ENCODE assay signal across 26 cellular contexts in the genomic region with DNA sequence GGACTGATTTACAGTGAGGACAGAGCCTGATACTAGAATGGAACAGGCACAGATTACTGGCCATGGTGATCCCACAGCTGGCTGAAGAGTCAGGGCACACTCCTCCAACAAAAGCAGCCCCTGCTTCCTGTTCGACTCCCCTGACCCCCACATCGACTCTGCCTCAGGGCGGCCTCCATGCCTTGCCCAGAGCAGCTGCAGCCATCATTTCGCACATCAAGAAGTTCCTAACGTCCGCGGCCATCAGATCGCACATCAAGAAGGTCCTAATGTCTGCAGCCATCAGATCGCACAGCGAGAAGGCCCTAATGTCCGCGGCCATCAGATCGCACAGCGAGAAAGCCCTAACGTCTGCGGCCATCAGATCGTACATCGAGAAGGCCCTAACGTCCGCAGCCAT.
"Had no signal": no experiment of that assay in that cellular context is flagged by ENCODE, and none has a peak within 500 bp of the region (broad histone marks: within the 10 kb centered on the region; RNA-seq: fewer than 3 reads in every experiment).

No MANE protein-coding gene starts in this region.

- H3K4me3 ChIP-seq: adrenal gland had no signal

- H3K36me3 Mint-ChIP-seq: activated naive CD4-positive, alpha-beta T cell treated with anti-CD3 and anti-CD28 coated beads, Interleukin-2, amount 10 ng/mL, durations not matched to agents 7 days and 5 days; activated naive CD8-positive, alpha-beta T cell treated with anti-CD3 and anti-CD28 coated beads, Interleukin-2, amount 10 ng/mL, durations not matched to agents 7 days and 5 days had no signal

- H3K27me3 Mint-ChIP-seq: activated B cell treated with CpG ODN at 0.5 μM for 24 hours; activated CD4-positive, alpha-beta T cell treated with anti-CD3 and anti-CD28 coated beads, Interleukin-2, amount 10 ng/mL, durations not matched to agents 24 days and 14 days; activated naive CD8-positive, alpha-beta T cell treated with anti-CD3 and anti-CD28 coated beads, Interleukin-2, amount 10 ng/mL, durations not matched to agents 7 days and 5 days had no signal

- H3K27me3 ChIP-seq: adrenal gland had no signal

- H3K9ac ChIP-seq: KMS-11 had no signal

- H3K4me3 Mint-ChIP-seq: activated B cell treated with CpG ODN at 0.5 μM for 24 hours; activated CD4-positive, alpha-beta T cell treated with anti-CD3 and anti-CD28 coated beads, Interleukin-2, amount 10 ng/mL, durations not matched to agents 24 days and 14 days; activated naive CD4-positive, alpha-beta T cell treated with anti-CD3 and anti-CD28 coated beads, Interleukin-2, amount 10 ng/mL, durations not matched to agents 7 days and 5 days; activated naive CD8-positive, alpha-beta T cell treated with anti-CD3 and anti-CD28 coated beads, Interleukin-2, amount 10 ng/mL, durations not matched to agents 7 days and 5 days; T-helper 17 cell had no signal

- H3K4me1 Mint-ChIP-seq: activated B cell treated with CpG ODN at 0.5 μM for 24 hours; activated CD4-positive, alpha-beta T cell treated with anti-CD3 and anti-CD28 coated beads, Interleukin-2, amount 10 ng/mL, durations not matched to agents 24 days and 14 days; activated naive CD4-positive, alpha-beta T cell treated with anti-CD3 and anti-CD28 coated beads, Interleukin-2, amount 10 ng/mL, durations not matched to agents 7 days and 5 days; activated naive CD8-positive, alpha-beta T cell treated with anti-CD3 and anti-CD28 coated beads, Interleukin-2, amount 10 ng/mL, durations not matched to agents 7 days and 5 days; T-helper 17 cell had no signal

- H3K4me2 ChIP-seq: KMS-11 had no signal

- H3K9me3 Mint-ChIP-seq: activated B cell treated with CpG ODN at 0.5 μM for 24 hours; activated CD4-positive, alpha-beta T cell treated with anti-CD3 and anti-CD28 coated beads, Interleukin-2, amount 10 ng/mL, durations not matched to agents 24 days and 14 days; activated naive CD4-positive, alpha-beta T cell treated with anti-CD3 and anti-CD28 coated beads, Interleukin-2, amount 10 ng/mL, durations not matched to agents 7 days and 5 days; activated naive CD8-positive, alpha-beta T cell treated with anti-CD3 and anti-CD28 coated beads, Interleukin-2, amount 10 ng/mL, durations not matched to agents 7 days and 5 days; activated T-helper 2 cell treated with anti-CD3 and anti-CD28 coated beads, Interferon-gamma antibody, Interleukin-2, Interleukin-4, amounts not matched to agents 10 μg/mL and 5 μg/mL and 100 μg/mL, durations not matched to agents 14 hours and 24 hours and 36 hours had no signal

- H3K36me3 ChIP-seq: adrenal gland had no signal

- H3K4me1 ChIP-seq: adrenal gland had no signal

- DNase-seq: activated B cell treated with CpG ODN at 0.5 μM for 24 hours; activated CD4-positive, alpha-beta T cell treated with anti-CD3 and anti-CD28 coated beads for 1 hour; activated CD4-positive, alpha-beta T cell treated with anti-CD3 and anti-CD28 coated beads, Interleukin-2, amount 10 ng/mL, durations not matched to agents 24 days and 14 days; activated CD4-positive, alpha-beta T cell treated with anti-CD3 and anti-CD28 coated beads, Interleukin-2, amount 50 U/mL, for 48 hours; activated gamma-delta T cell treated with Interleukin-2 at 50 U/mL for 16 hours; activated naive CD4-positive, alpha-beta T cell treated with anti-CD3 and anti-CD28 coated beads, Interleukin-2, amount 10 ng/mL, durations not matched to agents 7 days and 5 days; activated naive CD8-positive, alpha-beta T cell treated with anti-CD3 and anti-CD28 coated beads, Interleukin-2, amount 10 ng/mL, durations not matched to agents 7 days and 5 days; activated T-cell treated with anti-CD3 and anti-CD28 coated beads for 4 hours; activated T-cell treated with anti-CD3 and anti-CD28 coated beads, Interleukin-2, amount 50 U/mL, for 48 hours; adrenal gland; anterior cingulate cortex; NCI-H1092 treated with DMSO at 0.1 percent for 48 hours; NCI-H1417 treated with DMSO at 0.1 percent for 48 hours; NCI-H1694; NCI-H2029; NCI-H2107; NCI-H2171 treated with DMSO at 0.1 percent for 48 hours; NCI-H345; NCI-H510A; NCI-H526 treated with DMSO at 0.1 percent for 48 hours; NCI-H82; SIG-M5; T-helper 17 cell; T-helper 9 cell had no signal

- H3K27ac Mint-ChIP-seq: activated B cell treated with CpG ODN at 0.5 μM for 24 hours; activated CD4-positive, alpha-beta T cell treated with anti-CD3 and anti-CD28 coated beads, Interleukin-2, amount 10 ng/mL, durations not matched to agents 24 days and 14 days; activated naive CD4-positive, alpha-beta T cell treated with anti-CD3 and anti-CD28 coated beads, Interleukin-2, amount 10 ng/mL, durations not matched to agents 7 days and 5 days; activated naive CD8-positive, alpha-beta T cell treated with anti-CD3 and anti-CD28 coated beads, Interleukin-2, amount 10 ng/mL, durations not matched to agents 7 days and 5 days; activated T-helper 2 cell treated with anti-CD3 and anti-CD28 coated beads, Interferon-gamma antibody, Interleukin-2, Interleukin-4, amounts not matched to agents 10 μg/mL and 5 μg/mL and 100 μg/mL, durations not matched to agents 14 hours and 24 hours and 36 hours; T-helper 17 cell had no signal

- H3K27ac ChIP-seq: adrenal gland, KMS-11 had no signal

- H3K9me3 ChIP-seq: adrenal gland had no signal
